ENCODE assay signal across 8 cellular contexts in the genomic region with DNA sequence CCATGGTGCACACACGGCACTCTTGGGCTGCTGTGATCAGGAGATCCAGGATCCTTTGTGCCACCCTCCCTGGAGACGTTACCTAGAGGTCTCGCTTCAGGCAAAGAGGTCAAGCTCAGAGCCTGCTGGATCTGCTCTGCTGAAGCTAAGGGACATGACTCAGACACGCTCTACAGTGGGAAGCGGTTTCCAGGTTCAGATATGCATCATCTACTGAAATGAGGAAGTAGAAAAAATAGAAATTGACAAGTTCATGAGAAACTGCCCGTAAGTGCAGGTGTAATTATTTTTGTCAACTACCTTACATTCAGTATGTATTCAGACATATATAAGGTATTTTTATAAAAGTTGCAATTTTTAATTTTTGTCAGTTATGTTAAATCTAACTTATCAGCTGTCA.
DNase-seq lines count a peak whose midpoint lies in the region; ATAC-seq and TF ChIP-seq lines count a peak whose summit lies in the region.
"Not testable (repeated sequence)": the region's sequence is repeated elsewhere in the genome, so short reads cannot be mapped to it uniquely, and the experiment has no call there.

No MANE protein-coding gene starts in this region.

- H3K4me1 Mint-ChIP-seq in activated CD4-positive, alpha-beta T cell treated with anti-CD3 and anti-CD28 coated beads, Interleukin-2, amount 10 ng/mL, durations not matched to agents 24 days and 14 days, result not testable (repeated sequence)

- not testable (repeated sequence) for H3K4me3 ChIP-seq in mucosa of descending colon

- H3K36me3 ChIP-seq in mucosa of descending colon (ENCODE audit: low read depth), result not testable (repeated sequence)

- not testable (repeated sequence) for H3K36me3 Mint-ChIP-seq in activated CD4-positive, alpha-beta T cell treated with anti-CD3 and anti-CD28 coated beads, Interleukin-2, amount 10 ng/mL, durations not matched to agents 24 days and 14 days (ENCODE audit: low read depth)

- not testable (repeated sequence) for H3K9me3 Mint-ChIP-seq in activated CD4-positive, alpha-beta T cell treated with anti-CD3 and anti-CD28 coated beads, Interleukin-2, amount 10 ng/mL, durations not matched to agents 24 days and 14 days

- ATAC-seq in GM18868 (IDR thresholded peaks at IDR 0.05; ENCODE audit: unreplicated experiment), result peak; percentile 92
- ATAC-seq in GM21381 (IDR thresholded peaks at IDR 0.05; ENCODE audit: unreplicated experiment), result peak; percentile 99
- ATAC-seq in HG02840 (IDR thresholded peaks at IDR 0.05; ENCODE audit: low FRiP score, unreplicated experiment), result peak; percentile 94
- ATAC-seq in HG03280 (IDR thresholded peaks at IDR 0.05; ENCODE audit: unreplicated experiment), result peak; percentile 93
- ATAC-seq in mucosa of descending colon, result peak; percentile 51

- H3K9me3 ChIP-seq in mucosa of descending colon, result not testable (repeated sequence)

- H3K4me3 Mint-ChIP-seq in activated CD4-positive, alpha-beta T cell treated with anti-CD3 and anti-CD28 coated beads, Interleukin-2, amount 10 ng/mL, durations not matched to agents 24 days and 14 days, result not testable (repeated sequence)

- H3K4me1 ChIP-seq in mucosa of descending colon (ENCODE audit: low read depth), result not testable (repeated sequence)

- intact Hi-C loops in activated CD4-positive, alpha-beta T cell treated with anti-CD3 and anti-CD28 coated beads, Interleukin-2, amount 10 ng/mL, durations not matched to agents 24 days and 14 days (cut with micrococcal nuclease); mucosa of descending colon (cut with DNase I, micrococcal nuclease): not testable (repeated sequence)

- peaks cover 15% of the 10 kb centered on the region for H3K27me3 Mint-ChIP-seq in activated CD4-positive, alpha-beta T cell treated with anti-CD3 and anti-CD28 coated beads, Interleukin-2, amount 10 ng/mL, durations not matched to agents 24 days and 14 days

- peak; percentile 32 for DNase-seq in Caki2 (ENCODE audit: low read depth)
- peak; percentile 66 for DNase-seq in MV-4-11 (lab: John Stamatoyannopoulos, UW)
- DNase-seq in activated CD4-positive, alpha-beta T cell treated with anti-CD3 and anti-CD28 coated beads, Interleukin-2, amount 10 ng/mL, durations not matched to agents 24 days and 14 days, result peak; percentile 54
- not testable (repeated sequence) for DNase-seq in mucosa of descending colon

- in situ Hi-C loops in Caki2 (cut with HindIII; ENCODE audit: low pct_unique_long_range_greater_than_20kb, low sequenced_read_pairs), result not testable (repeated sequence)

- not testable (repeated sequence) for TF ChIP-seq CTCF in mucosa of descending colon (IDR thresholded peaks at IDR 0.05)

- not testable (repeated sequence) for H3K27ac Mint-ChIP-seq in activated CD4-positive, alpha-beta T cell treated with anti-CD3 and anti-CD28 coated beads, Interleukin-2, amount 10 ng/mL, durations not matched to agents 24 days and 14 days
